ENCODE assay signal across 1 cellular context in the genomic region with DNA sequence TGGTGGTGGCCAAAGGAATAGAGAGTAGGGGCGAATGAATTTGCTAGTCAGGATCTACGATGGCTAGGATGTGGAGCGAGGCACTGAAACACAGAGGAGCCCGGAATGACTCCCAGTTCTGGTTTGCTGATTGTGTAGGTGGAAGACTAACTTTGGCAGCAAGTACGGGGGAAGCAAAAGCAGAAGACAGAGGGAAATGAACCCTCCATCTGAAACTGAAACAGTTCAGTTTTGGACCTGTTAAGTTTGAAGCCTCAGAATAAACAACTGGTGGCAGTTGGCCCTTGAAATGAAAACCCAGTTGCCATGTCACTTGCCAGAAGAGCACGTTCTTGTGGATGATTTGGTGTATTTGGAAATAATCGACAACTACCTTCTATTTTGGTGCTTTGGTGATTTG.
TF ChIP-seq lines count a peak whose summit lies in the region.

No MANE protein-coding gene starts in this region.

TF ChIP-seq in HepG2, 621 proteins besides CTCF, POLR2A, EP300 and RAD21 (continued from another document):
- TF ChIP-seq HNRNPLL (IDR thresholded peaks at IDR 0.05; ENCODE audit: low read depth, low read length, poor library complexity, severe bottlenecking): no peak
- no peak for TF ChIP-seq TRIM24 (CRISPR knock-in tag; IDR thresholded peaks at IDR 0.05)
- TF ChIP-seq KLF13 (CRISPR knock-in tag; IDR thresholded peaks at IDR 0.05): no peak
- TF ChIP-seq, protein P1, sequence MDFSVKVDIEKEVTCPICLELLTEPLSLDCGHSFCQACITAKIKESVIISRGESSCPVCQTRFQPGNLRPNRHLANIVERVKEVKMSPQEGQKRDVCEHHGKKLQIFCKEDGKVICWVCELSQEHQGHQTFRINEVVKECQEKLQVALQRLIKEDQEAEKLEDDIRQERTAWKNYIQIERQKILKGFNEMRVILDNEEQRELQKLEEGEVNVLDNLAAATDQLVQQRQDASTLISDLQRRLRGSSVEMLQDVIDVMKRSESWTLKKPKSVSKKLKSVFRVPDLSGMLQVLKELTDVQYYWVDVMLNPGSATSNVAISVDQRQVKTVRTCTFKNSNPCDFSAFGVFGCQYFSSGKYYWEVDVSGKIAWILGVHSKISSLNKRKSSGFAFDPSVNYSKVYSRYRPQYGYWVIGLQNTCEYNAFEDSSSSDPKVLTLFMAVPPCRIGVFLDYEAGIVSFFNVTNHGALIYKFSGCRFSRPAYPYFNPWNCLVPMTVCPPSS (IDR thresholded peaks at IDR 0.05): no peak
- TF ChIP-seq ZNF598 (CRISPR knock-in tag; IDR thresholded peaks at IDR 0.05; ENCODE audit: borderline replicate concordance): no peak
